In the genomic region with DNA sequence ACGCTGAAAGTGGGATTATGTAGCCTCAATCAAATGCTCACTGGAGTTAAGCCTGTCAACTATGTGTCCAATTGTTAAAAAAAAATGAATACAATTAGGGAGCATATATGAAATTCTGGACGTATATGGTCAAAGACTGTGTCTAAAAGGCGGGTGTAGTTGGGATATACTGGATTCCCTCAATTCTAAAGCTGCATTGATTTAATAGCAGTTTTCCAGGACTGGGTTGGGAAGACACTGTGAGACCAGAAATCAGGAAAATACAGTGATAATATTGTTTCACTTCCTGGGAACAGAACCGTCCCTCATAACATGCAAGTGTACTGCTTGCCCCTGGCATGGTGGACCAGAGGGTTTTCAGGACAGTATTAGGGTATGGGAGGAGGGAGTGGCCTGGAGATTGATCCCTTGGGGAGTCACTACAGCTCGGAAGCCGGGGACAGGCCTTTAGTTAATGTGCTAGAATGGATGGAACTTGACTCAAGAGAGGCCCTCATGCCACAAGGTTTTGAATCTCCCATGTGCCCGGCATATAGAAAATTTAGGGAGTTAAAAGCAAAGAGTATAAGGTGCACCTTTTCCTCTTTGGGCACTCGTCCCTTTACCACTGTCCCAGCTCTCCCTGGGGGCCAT, we compare ENCODE assay signal across 22 cellular contexts.
DNase-seq lines count a peak whose midpoint lies in the region; ATAC-seq and TF ChIP-seq lines count a peak whose summit lies in the region.
"Had no signal": no experiment of that assay in that cellular context is flagged by ENCODE, and none has a peak within 500 bp of the region (broad histone marks: within the 10 kb centered on the region; RNA-seq: fewer than 3 reads in every experiment).

No MANE protein-coding gene starts in this region.

- TF ChIP-seq EP300 in suprapubic skin (IDR thresholded peaks at IDR 0.05): no peak

- CTCF ChIA-PET in GM10248 (lab: Yijun Ruan, JAX): interaction anchor here (1.3 to 1.6 kb wide), 2 partner anchors 19 to 437 kb away, joined by 3 read pairs; no protein-coding TSS in a partner anchor

- intact Hi-C loops in dorsolateral prefrontal cortex (cut with DNase I): loop anchor here in 1 of 2 donors (5.0 kb wide), 1 partner anchor 161 kb away; a partner anchor contains a TSS

- peak overlapping the region in 46 of 59 donors; percentile 27 to 97 (median 88) for H3K27ac ChIP-seq in dorsolateral prefrontal cortex
- H3K27ac ChIP-seq in suprapubic skin: peak overlapping the region; percentile 34
- H3K27ac ChIP-seq: adrenal gland had no signal

- no peak overlapping the region for H3K4me3 Mint-ChIP-seq in nephron progenitor cell
- H3K4me3 Mint-ChIP-seq: activated T-helper 1 cell treated with anti-CD3 and anti-CD28 coated beads, Interleukin-12 subunit alpha, Interleukin-12 subunit beta, Interleukin-2, Interleukin-4 antibody, amounts not matched to agents 30 ng/mL and 10 ng/mL and 1 ng/mL, durations not matched to agents 14 hours and 24 hours and 36 hours; type B pancreatic cell had no signal

- TF ChIP-seq CTCF in GM10248 (IDR thresholded peaks at IDR 0.05; ENCODE audit: control extremely low read depth, extremely low read depth, low read depth, missing control alignments): no peak
- TF ChIP-seq CTCF in dorsolateral prefrontal cortex (IDR thresholded peaks at IDR 0.05 in 54 of 56, conservative IDR thresholded peaks at IDR 0.05 in 2 of 56; ENCODE audit: low read depth in 1 of 56, partially characterized antibody in 56 of 56): no peak
- TF ChIP-seq CTCF in nephron progenitor cell (IDR thresholded peaks at IDR 0.05): no peak
- TF ChIP-seq CTCF in suprapubic skin (IDR thresholded peaks at IDR 0.05): no peak

- WGBS in suprapubic skin: 82% methylated on average over 8 of the region's 8 CpGs

- no peaks in the 10 kb centered on the region for H3K9me3 Mint-ChIP-seq in nephron progenitor cell
- H3K9me3 Mint-ChIP-seq: activated T-helper 1 cell treated with anti-CD3 and anti-CD28 coated beads, Interleukin-12 subunit alpha, Interleukin-12 subunit beta, Interleukin-2, Interleukin-4 antibody, amounts not matched to agents 30 ng/mL and 10 ng/mL and 1 ng/mL, durations not matched to agents 14 hours and 24 hours and 36 hours had no signal

- H3K27ac Mint-ChIP-seq in nephron progenitor cell: peak overlapping the region; percentile 49
- H3K27ac Mint-ChIP-seq: activated T-helper 1 cell treated with anti-CD3 and anti-CD28 coated beads, Interleukin-12 subunit alpha, Interleukin-12 subunit beta, Interleukin-2, Interleukin-4 antibody, amounts not matched to agents 30 ng/mL and 10 ng/mL and 1 ng/mL, durations not matched to agents 14 hours and 24 hours and 36 hours had no signal

- no peak for TF ChIP-seq POLR2A in suprapubic skin (IDR thresholded peaks at IDR 0.05)

- peaks cover 3% of the 10 kb centered on the region for H3K27me3 Mint-ChIP-seq in nephron progenitor cell (ENCODE audit: low read depth, poor library complexity)
- H3K27me3 Mint-ChIP-seq: type B pancreatic cell had no signal

- no peak for ATAC-seq in HG03565 (IDR thresholded peaks at IDR 0.05; ENCODE audit: unreplicated experiment)
- no peak for ATAC-seq in HG02798 (IDR thresholded peaks at IDR 0.05; ENCODE audit: poor library complexity, unreplicated experiment)

- peak; percentile 6 for DNase-seq in GM10248 (ENCODE audit: extremely low spot score)
- DNase-seq in dorsolateral prefrontal cortex: no peak
- no peak for DNase-seq in nephron progenitor cell
- peak in 1 of 2 donors; percentile 26 for DNase-seq in suprapubic skin (ENCODE audit: low spot score in 2 of 2)
- DNase-seq in SK-N-DZ (ENCODE audit: low spot score): no peak
- DNase-seq: activated CD4-positive, CD25-positive, alpha-beta regulatory T cell; central memory CD4-positive, alpha-beta T cell; effector memory CD4-positive, alpha-beta T cell; EL; HCEC 1CT; MG63; NCI-H146; NCI-H2171 treated with DMSO at 0.1 percent for 48 hours; NCI-H748 treated with DMSO at 0.1 percent for 48 hours; SK-N-SH; stimulated activated CD4-positive, alpha-beta T cell treated with anti-CD3 and anti-CD28 coated beads, Interleukin-2, amount 100 ng/mL, for 48 hours had no signal

- POLR2A ChIA-PET in GM10248 (lab: Yijun Ruan, JAX): no interaction called here

- H3K4me1 Mint-ChIP-seq in nephron progenitor cell: peaks cover 62% of the 10 kb centered on the region

- H3K36me3 Mint-ChIP-seq in nephron progenitor cell (ENCODE audit: low read depth): no peaks in the 10 kb centered on the region

- peaks cover 64% of the 10 kb centered on the region for H3K4me1 ChIP-seq in suprapubic skin

- H3K4me3 ChIP-seq in dorsolateral prefrontal cortex (no peak overlapping the region), suprapubic skin (no peak overlapping the region)
- H3K4me3 ChIP-seq: adrenal gland, MG63, PC-9 had no signal

- H3K27me3 ChIP-seq in dorsolateral prefrontal cortex (no peaks in the 10 kb centered on the region), suprapubic skin (no peaks in the 10 kb centered on the region)
- H3K27me3 ChIP-seq: adrenal gland, MG63 had no signal

- no peaks in the 10 kb centered on the region for H3K9me3 ChIP-seq in suprapubic skin
- H3K9me3 ChIP-seq: adrenal gland, MG63, SK-N-SH had no signal

- H3K36me3 ChIP-seq in suprapubic skin: no peaks in the 10 kb centered on the region
- H3K36me3 ChIP-seq: adrenal gland, MG63 had no signal
